16 cellular contexts compared by ENCODE assay signal in the genomic region with DNA sequence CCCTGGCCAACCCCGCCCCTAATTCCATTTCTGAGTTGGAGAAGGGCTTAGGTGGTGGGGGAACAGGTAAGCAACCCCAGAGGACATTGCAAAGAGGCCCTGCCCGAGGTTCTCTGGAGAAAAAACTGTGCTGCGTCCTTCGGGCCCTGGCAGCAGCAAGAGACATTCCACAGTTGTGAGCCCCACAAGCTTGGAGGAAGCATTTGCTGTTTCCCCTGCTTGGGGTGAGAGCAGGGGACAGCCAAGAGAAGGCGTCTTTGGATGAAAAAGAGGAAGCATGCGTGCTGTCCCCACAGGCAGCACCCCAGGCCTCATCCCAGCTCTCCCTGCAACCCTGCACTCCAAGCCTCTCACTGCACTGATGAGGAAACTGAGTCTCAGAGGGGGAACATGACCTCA. TPM values are rescaled to one million over a fixed set of nuclear protein-coding genes. Genes with fewer than 3 reads are reported as not detected.
DNase-seq lines count a peak whose midpoint lies in the region; ATAC-seq and TF ChIP-seq lines count a peak whose summit lies in the region.
"Had no signal": no experiment of that assay in that cellular context is flagged by ENCODE, and none has a peak within 500 bp of the region (broad histone marks: within the 10 kb centered on the region; RNA-seq: fewer than 3 reads in every experiment).

No MANE protein-coding gene starts in this region.

- H3K9me3 ChIP-seq in left ventricle myocardium inferior (replicated peaks) (no peaks in the 10 kb centered on the region), heart right ventricle (no peaks in the 10 kb centered on the region), mucosa of stomach (ENCODE audit: control insufficient read depth, low read length) (no peaks in the 10 kb centered on the region)
- H3K9me3 ChIP-seq: right lobe of liver had no signal

- TF ChIP-seq CTCF in left ventricle myocardium inferior (IDR thresholded peaks at IDR 0.05; ENCODE audit: borderline replicate concordance) (no peak), heart right ventricle (IDR thresholded peaks at IDR 0.05) (no peak), choroid plexus epithelial cell (conservative IDR thresholded peaks at IDR 0.05; ENCODE audit: low read depth, low read length) (no peak)

- WGBS in heart right ventricle, 2 donors = 44 to 49% methylated on average over 6 of the region's 6 CpGs

- H3K4me1 ChIP-seq in left ventricle myocardium inferior (peaks cover 15% of the 10 kb centered on the region), heart right ventricle (peaks cover 0 to 14% (median 9%) of the 10 kb centered on the region in 9 donors), mucosa of stomach (ENCODE audit: control insufficient read depth, insufficient read depth, low read length) (peaks cover 33% of the 10 kb centered on the region)

- H3K4me3 ChIP-seq in left ventricle myocardium inferior = peak overlapping the region; percentile 59
- peak overlapping the region in 4 of 10 donors; percentile 45 to 52 (median 48) for H3K4me3 ChIP-seq in heart right ventricle
- peak overlapping the region; percentile 80 for H3K4me3 ChIP-seq in choroid plexus epithelial cell (ENCODE audit: low read depth, low read length)
- H3K4me3 ChIP-seq in mucosa of stomach (ENCODE audit: low read length) = no peak overlapping the region
- H3K4me3 ChIP-seq: right lobe of liver had no signal

- peaks cover 82% of the 10 kb centered on the region for H3K27me3 ChIP-seq in left ventricle myocardium inferior (ENCODE audit: low read depth)
- H3K27me3 ChIP-seq in heart right ventricle = peaks cover 0 to 56% (median 41%) of the 10 kb centered on the region in 7 donors
- H3K27me3 ChIP-seq in mucosa of stomach (ENCODE audit: control insufficient read depth, insufficient read depth, low read length) = no peaks in the 10 kb centered on the region
- H3K27me3 ChIP-seq: right lobe of liver had no signal

- H3K36me3 ChIP-seq in left ventricle myocardium inferior = no peaks in the 10 kb centered on the region
- H3K36me3 ChIP-seq in heart right ventricle = no peaks in the 10 kb centered on the region
- H3K36me3 ChIP-seq in mucosa of stomach (ENCODE audit: control insufficient read depth, insufficient read depth, low read length) = no peaks in the 10 kb centered on the region
- H3K36me3 ChIP-seq: right lobe of liver had no signal

- H3K9ac ChIP-seq in mucosa of stomach (ENCODE audit: low read length) = peak overlapping the region; percentile 77

- H3K27ac ChIP-seq in left ventricle myocardium inferior (replicated peaks) (no peak overlapping the region), heart right ventricle (no peak overlapping the region)
- H3K27ac ChIP-seq: right lobe of liver had no signal

- no peak for DNase-seq in left ventricle myocardium inferior
- DNase-seq in heart right ventricle = no peak
- DNase-seq in choroid plexus epithelial cell (ENCODE audit: low read depth) = no peak
- DNase-seq in HT-29 (ENCODE audit: low spot score) = no peak
- DNase-seq in SK-N-DZ (ENCODE audit: low spot score) = no peak
- no peak for DNase-seq in NCI-H748 treated with DMSO at 0.1 percent for 48 hours (lab: John Stamatoyannopoulos, UW)
- DNase-seq: activated CD4-positive, alpha-beta memory T cell treated with anti-CD3 and anti-CD28 coated beads for 36 hours; activated naive CD4-positive, alpha-beta T cell treated with anti-CD3 and anti-CD28 coated beads for 36 hours; DMS79; NCI-H1105; NCI-H82; right lobe of liver; T-helper 2 cell had no signal

- no peak for ATAC-seq in heart right ventricle
- ATAC-seq in GM21786 (IDR thresholded peaks at IDR 0.05; ENCODE audit: unreplicated experiment) = no peak
- ATAC-seq: right lobe of liver had no signal

- intact Hi-C loops in left ventricle myocardium inferior (cut with micrococcal nuclease) (no loop called here), heart right ventricle (cut with DNase I) (no loop called here)

RNA-seq across cellular contexts. Expression of gene BDKRB2, which starts 1.4 kb away (rescaled TPM):
- total RNA-seq in left ventricle myocardium inferior (0.49 TPM), heart right ventricle (1 to 10 TPM in 3 of 10 donors, under 1 TPM in 7; 0.19 to 3.6 (median 0.64) TPM)
- polyA plus RNA-seq in heart right ventricle = under 1 TPM; 0.58 to 0.59 TPM
- 0.05 TPM in 1 of 2 replicates, not detected in the other for total RNA-seq in HT-29 (2014; rRNA removed; shearing (Covaris generic))
- polyA plus RNA-seq in SK-N-DZ (2014; cell fraction: cytosol; rRNA removed) = 0.14 and 0.18 TPM in 2 replicates
- not detected in 2 replicates for polyA plus RNA-seq in SK-N-DZ (2014; cell fraction: nucleus; rRNA removed)

RNA-seq across cellular contexts. Expression of gene BDKRB1, which starts 50.0 kb away (rescaled TPM):
- not detected for total RNA-seq in left ventricle myocardium inferior
- total RNA-seq in heart right ventricle = under 1 TPM in 2 of 10 donors, not detected in 8; 0.39 to 0.66 TPM
- under 1 TPM in 1 of 2 donors, not detected in 1; 0.09 TPM for polyA plus RNA-seq in heart right ventricle
- total RNA-seq in HT-29 (2014; rRNA removed; shearing (Covaris generic)) = not detected in 2 replicates
- not detected in 2 replicates for polyA plus RNA-seq in SK-N-DZ (2014; cell fraction: cytosol; rRNA removed)
- polyA plus RNA-seq in SK-N-DZ (2014; cell fraction: nucleus; rRNA removed) = not detected in 2 replicates
- total RNA-seq: activated CD4-positive, alpha-beta memory T cell treated with anti-CD3 and anti-CD28 coated beads for 36 hours; activated naive CD4-positive, alpha-beta T cell treated with anti-CD3 and anti-CD28 coated beads for 36 hours; dermis microvascular lymphatic vessel endothelial cell had no signal
